2 cellular contexts compared by ENCODE assay signal in genomic region chr12:76106631-76107030, GRCh38.
TF ChIP-seq lines count a peak whose summit lies in the region.

No MANE protein-coding gene starts in this region.

TF ChIP-seq in GM12878, 131 proteins besides CTCF, POLR2A, EP300 and RAD21 (continued from another document):
- TF ChIP-seq FOXM1 (IDR thresholded peaks at IDR 0.05; ENCODE audit: low read depth, low read length), result no peak
- TF ChIP-seq BRCA1 (IDR thresholded peaks at IDR 0.05; ENCODE audit: low read depth, low read length), result no peak
- no peak for TF ChIP-seq SIX5 (IDR thresholded peaks at IDR 0.05; ENCODE audit: low read depth, low read length, severe bottlenecking)

TF ChIP-seq in SK-N-SH treated with all-trans-retinoic acid at 6 μM for 48 hours, 23 proteins besides CTCF, POLR2A, EP300 and RAD21 (continued from another document):
- TF ChIP-seq POU6F1 (CRISPR knock-in tag; IDR thresholded peaks at IDR 0.05; ENCODE audit: borderline replicate concordance, low read depth) (no peak), ZNF8 (CRISPR knock-in tag; IDR thresholded peaks at IDR 0.05) (no peak), ZNF70 (CRISPR knock-in tag; IDR thresholded peaks at IDR 0.05) (no peak), SNAI2 (CRISPR knock-in tag; IDR thresholded peaks at IDR 0.05) (no peak), TSHZ2 (CRISPR knock-in tag; IDR thresholded peaks at IDR 0.05) (no peak), ESRRG (CRISPR knock-in tag; IDR thresholded peaks at IDR 0.05) (no peak), ZC3H10 (CRISPR knock-in tag; IDR thresholded peaks at IDR 0.05) (no peak), ZNF565 (CRISPR knock-in tag; conservative IDR thresholded peaks at IDR 0.05; ENCODE audit: low read depth) (no peak), CSDC2 (CRISPR knock-in tag; IDR thresholded peaks at IDR 0.05) (no peak), OSR1 (CRISPR knock-in tag; IDR thresholded peaks at IDR 0.05) (no peak)
TF ChIP-seq in SK-N-SH treated with all-trans-retinoic acid at 6 μM for 48 hours: peak in this region for 0.
